In genomic region chr15:49155834-49156627, GRCh38 we compare ENCODE assay signal across 8 cellular contexts. TPM values are rescaled to one million over a fixed set of nuclear protein-coding genes. Genes with fewer than 3 reads are reported as not detected.
A peak's percentile ranks its signal among the peaks of the same experiment; 100 is the strongest.
DNase-seq lines count a peak whose midpoint lies in the region; ATAC-seq and TF ChIP-seq lines count a peak whose summit lies in the region.

No MANE protein-coding gene starts in this region.

- H3K27ac ChIP-seq in foreskin keratinocyte (no peak overlapping the region), psoas muscle (peak overlapping the region; percentile 91)

- DNase-seq in foreskin keratinocyte, result peak in 1 of 2 donors; percentile 17
- DNase-seq in psoas muscle, result no peak
- no peak for DNase-seq in NCI-H1092 treated with DMSO at 0.1 percent for 48 hours (lab: John Stamatoyannopoulos, UW)

- no peaks in the 10 kb centered on the region for H3K36me3 ChIP-seq in ES-I3 (ENCODE audit: insufficient read depth, low read length)
- H3K36me3 ChIP-seq in psoas muscle (ENCODE audit: insufficient read depth in 1 of 2, low read depth in 1 of 2), result no peaks in the 10 kb centered on the region

- peak overlapping the region; percentile 83 for H3K9ac ChIP-seq in ES-I3 (ENCODE audit: low read depth, low read length)

- intact Hi-C loops in psoas muscle (cut with DNase I), result loop anchor here (5.0 to 10.0 kb wide), 3 partner anchors 291 to 469 kb away; partner anchors contain the start of genes DTWD1 (in 2 of the 2) and FAM227B (in 2 of the 2)

- 0 to 1% (median 0%) methylated on average over 26 of the region's 26 CpGs for WGBS in psoas muscle, 3 donors

- ATAC-seq in HG02759 (IDR thresholded peaks at IDR 0.05; ENCODE audit: unreplicated experiment) (peak; percentile 16), foreskin keratinocyte (peak; percentile 14), psoas muscle (no peak), HG03520 (IDR thresholded peaks at IDR 0.05; ENCODE audit: unreplicated experiment) (no peak), HG02981 (IDR thresholded peaks at IDR 0.05; ENCODE audit: unreplicated experiment) (no peak)

- H3K9me3 ChIP-seq in ES-I3 (ENCODE audit: control insufficient read depth, insufficient read depth, low read length), result no peaks in the 10 kb centered on the region
- H3K9me3 ChIP-seq in psoas muscle, result no peaks in the 10 kb centered on the region

- H3K27me3 ChIP-seq in foreskin keratinocyte (no peaks in the 10 kb centered on the region), psoas muscle (ENCODE audit: insufficient read depth in 3 of 3, low read length in 2 of 3) (no peaks in the 10 kb centered on the region)

- TF ChIP-seq CTCF in WI38 (IDR thresholded peaks at IDR 0.05; ENCODE audit: low read depth, low read length) (no peak), foreskin keratinocyte (conservative IDR thresholded peaks at IDR 0.05) (no peak), psoas muscle (IDR thresholded peaks at IDR 0.05) (no peak)

- H3K4me1 ChIP-seq in ES-I3 (ENCODE audit: insufficient read depth, low read length), result peaks cover 4% of the 10 kb centered on the region; the same call in 1 of the 2 replicates
- peaks cover 22% of the 10 kb centered on the region for H3K4me1 ChIP-seq in foreskin keratinocyte
- H3K4me1 ChIP-seq in psoas muscle, result peaks cover 28% of the 10 kb centered on the region

- peak overlapping the region; percentile 86 for H3K4me3 ChIP-seq in WI38 (ENCODE audit: low read depth, low read length)
- peak overlapping the region; percentile 91 for H3K4me3 ChIP-seq in psoas muscle

RNA-seq across cellular contexts. Expression of gene COPS2, which starts 0.6 kb away (rescaled TPM):
- total RNA-seq in foreskin keratinocyte, result 68.3 and 71.0 TPM in 2 replicates
- 31.2 and 39.7 TPM in 2 replicates for polyA plus RNA-seq in foreskin keratinocyte
- total RNA-seq in psoas muscle, result 100 to 1,000 TPM; 109 to 160 (median 137) TPM
- polyA plus RNA-seq in psoas muscle, result 100 to 1,000 TPM in 1 of 3 donors, 10 to 100 TPM in 2; 95.6 to 243 (median 99.1) TPM

RNA-seq across cellular contexts. Expression of gene GALK2, which starts 14.0 kb away (rescaled TPM):
- total RNA-seq in foreskin keratinocyte (23.7 and 27.2 TPM in 2 replicates), psoas muscle (10 to 100 TPM; 14.8 to 21.3 (median 16.6) TPM)
- polyA plus RNA-seq in foreskin keratinocyte (11.5 and 16.5 TPM in 2 replicates), psoas muscle (10 to 100 TPM; 14.7 to 36.0 (median 16.3) TPM)

Comparison
In these comparisons a context has a peak if more than half of its experiments do, and no peak if none do; other contexts are left out.
1. ATAC-seq: peak in HG02759 (single experiment) and foreskin keratinocyte (single experiment); none in psoas muscle (0 of 4), HG03520 (single experiment) and HG02981 (single experiment).